Comparison of ENCODE assay signal across 23 cellular contexts in genomic region chr14:94406910-94407309, GRCh38. TPM values are rescaled to one million over a fixed set of nuclear protein-coding genes. Genes with fewer than 3 reads are reported as not detected.
A peak's percentile ranks its signal among the peaks of the same experiment; 100 is the strongest.
DNase-seq lines count a peak whose midpoint lies in the region; ATAC-seq and TF ChIP-seq lines count a peak whose summit lies in the region.
"Had no signal": no experiment of that assay in that cellular context is flagged by ENCODE, and none has a peak within 500 bp of the region (broad histone marks: within the 10 kb centered on the region; RNA-seq: fewer than 3 reads in every experiment).

No MANE protein-coding gene starts in this region.

- no peaks in the 10 kb centered on the region for H3K79me1 ChIP-seq in neuronal stem cell (ENCODE audit: low read depth, low read length)

- peak overlapping the region; percentile 80 for H3K27ac Mint-ChIP-seq in GM23338
- H3K27ac Mint-ChIP-seq: CD4-positive, alpha-beta memory T cell; HFFc6 had no signal

- ATAC-seq in GM23338, result no peak

- no peak overlapping the region for H3K18ac ChIP-seq in neuronal stem cell (ENCODE audit: low read length)

- peaks cover 16% of the 10 kb centered on the region; the same call in 2 of the 3 replicates for H3K4me1 Mint-ChIP-seq in GM23338
- H3K4me1 Mint-ChIP-seq: CD4-positive, alpha-beta memory T cell had no signal

- no peak overlapping the region for H2BK12ac ChIP-seq in neuronal stem cell (ENCODE audit: low read length)

- H3K27ac ChIP-seq in GM23338 (ENCODE audit: low read depth), result no peak overlapping the region
- H3K27ac ChIP-seq in HUES48 (ENCODE audit: low read depth, low read length), result peak overlapping the region; percentile 91
- no peak overlapping the region for H3K27ac ChIP-seq in neuronal stem cell (replicated peaks; ENCODE audit: low read length)

- no peak overlapping the region for H2AFZ ChIP-seq in GM23338
- H2AFZ ChIP-seq in neuronal stem cell (ENCODE audit: low read length), result no peak overlapping the region

- H2BK120ac ChIP-seq in neuronal stem cell (ENCODE audit: low read depth, low read length), result no peak overlapping the region

- H3K23ac ChIP-seq in neuronal stem cell (ENCODE audit: low read depth, low read length, poor library complexity), result no peak overlapping the region

- no peaks in the 10 kb centered on the region for H4K20me1 ChIP-seq in GM23338 (replicated peaks; ENCODE audit: insufficient read depth)

- H3K9ac ChIP-seq in HUES48 (ENCODE audit: low read depth, low read length) (no peak overlapping the region), endocrine pancreas (ENCODE audit: control insufficient read depth, insufficient read depth, low read length) (no peak overlapping the region), neuronal stem cell (ENCODE audit: low read depth, low read length, poor library complexity) (no peak overlapping the region)

- peaks cover 4% of the 10 kb centered on the region for H3K27me3 Mint-ChIP-seq in GM23338 (ENCODE audit: insufficient read depth, low read depth, poor library complexity)

- peaks cover 12% of the 10 kb centered on the region for H3K9me3 Mint-ChIP-seq in GM23338

- H2BK5ac ChIP-seq in neuronal stem cell (ENCODE audit: low read length), result no peak overlapping the region

- no peak overlapping the region for H3K14ac ChIP-seq in neuronal stem cell (ENCODE audit: low read length)

- H2AK5ac ChIP-seq in neuronal stem cell (ENCODE audit: low read depth, low read length), result no peak overlapping the region

- H3K4me2 ChIP-seq in GM23338, result no peak overlapping the region
- no peak overlapping the region for H3K4me2 ChIP-seq in neuronal stem cell (ENCODE audit: insufficient read depth, low read length, poor library complexity, severe bottlenecking)

- peaks cover 13% of the 10 kb centered on the region; the same call in 1 of the 2 replicates for H3K4me1 ChIP-seq in GM23338 (ENCODE audit: insufficient read depth)
- peaks cover 21% of the 10 kb centered on the region for H3K4me1 ChIP-seq in HUES48 (ENCODE audit: control insufficient read depth, insufficient read depth, low read length)
- H3K4me1 ChIP-seq in endocrine pancreas (ENCODE audit: control insufficient read depth, insufficient read depth, low read length), result no peaks in the 10 kb centered on the region
- no peaks in the 10 kb centered on the region for H3K4me1 ChIP-seq in neuronal stem cell (ENCODE audit: control insufficient read depth in 2 of 2, insufficient read depth in 1 of 2, low read depth in 1 of 2, low read length in 2 of 2)

- TF ChIP-seq CTCF in GM23338 (conservative IDR thresholded peaks at IDR 0.05; ENCODE audit: low read depth in 2 of 2), result no peak

- no peak overlapping the region for H4K91ac ChIP-seq in neuronal stem cell (ENCODE audit: low read depth, low read length, poor library complexity)

- no peak overlapping the region for H3K4me3 Mint-ChIP-seq in GM23338
- H3K4me3 Mint-ChIP-seq: CD4-positive, alpha-beta memory T cell; HFFc6 had no signal

- no peak overlapping the region for H3K4me3 ChIP-seq in GM23338
- H3K4me3 ChIP-seq in HUES48 (ENCODE audit: low read depth, low read length), result no peak overlapping the region
- peak overlapping the region; percentile 43 for H3K4me3 ChIP-seq in endocrine pancreas (ENCODE audit: control insufficient read depth, insufficient read depth, low read length)
- no peak overlapping the region for H3K4me3 ChIP-seq in neuronal stem cell (ENCODE audit: low read length in 2 of 2)

- H3K9me2 ChIP-seq in GM23338 (ENCODE audit: insufficient read depth), result no peaks in the 10 kb centered on the region; the same call in 1 of the 2 replicates

- H3K9me3 ChIP-seq in HUES48 (ENCODE audit: control insufficient read depth, insufficient read depth, low read length), result peaks cover 22% of the 10 kb centered on the region
- no peaks in the 10 kb centered on the region for H3K9me3 ChIP-seq in endocrine pancreas (ENCODE audit: control insufficient read depth, low read length)
- H3K9me3 ChIP-seq in neuronal stem cell (replicated peaks in 1 of 2; ENCODE audit: control insufficient read depth in 2 of 2, insufficient read depth in 1 of 2, low read depth in 1 of 2, low read length in 2 of 2), result no peaks in the 10 kb centered on the region

- H3K4ac ChIP-seq in neuronal stem cell (ENCODE audit: low read length), result no peak overlapping the region

- H4K8ac ChIP-seq in neuronal stem cell (ENCODE audit: low read depth, low read length), result no peak overlapping the region

- H3K27me3 ChIP-seq in GM23338 (ENCODE audit: insufficient read depth) (no peaks in the 10 kb centered on the region), HUES48 (ENCODE audit: control insufficient read depth, insufficient read depth, low read length) (no peaks in the 10 kb centered on the region), endocrine pancreas (ENCODE audit: control insufficient read depth, insufficient read depth, low read length) (no peaks in the 10 kb centered on the region), neuronal stem cell (ENCODE audit: control insufficient read depth in 3 of 3, insufficient read depth in 3 of 3, low read depth in 1 of 3, low read length in 3 of 3) (no peaks in the 10 kb centered on the region)

- H3K36me3 ChIP-seq in GM23338 (ENCODE audit: insufficient read depth) (peaks cover 7% of the 10 kb centered on the region; the same call in 1 of the 2 replicates), HUES48 (ENCODE audit: control insufficient read depth, insufficient read depth, low read length) (no peaks in the 10 kb centered on the region), endocrine pancreas (ENCODE audit: control insufficient read depth, insufficient read depth, low read length) (no peaks in the 10 kb centered on the region), neuronal stem cell (replicated peaks in 1 of 2; ENCODE audit: control insufficient read depth in 2 of 2, insufficient read depth in 2 of 2, low read length in 2 of 2) (no peaks in the 10 kb centered on the region)

- H3F3A ChIP-seq in GM23338 (replicated peaks; ENCODE audit: low read depth), result no peaks in the 10 kb centered on the region

- DNase-seq in GM23338 (ENCODE audit: low spot score) (no peak), neuronal stem cell (ENCODE audit: low spot score) (no peak), NCI-H1694 treated with DMSO at 0.1 percent for 48 hours (lab: John Stamatoyannopoulos, UW) (no peak), NCI-H146 treated with DMSO at 0.1 percent for 48 hours (lab: John Stamatoyannopoulos, UW; ENCODE audit: unreplicated experiment) (no peak)
- no peak for DNase-seq in activated CD8-positive, alpha-beta memory T cell treated with anti-CD3 and anti-CD28 coated beads for 24 hours
- DNase-seq: 8988T; C1 segment of cervical spinal cord; Calu3; CD4-positive, alpha-beta memory T cell; COR-L47; DMS53; DMS79 treated with DMSO at 0.1 percent for 48 hours; GF-D8; H7; HCEC 1CT; HFFc6 had no signal

- no peak overlapping the region for H2BK15ac ChIP-seq in neuronal stem cell (ENCODE audit: low read length)

- H3K36me3 Mint-ChIP-seq in GM23338 (ENCODE audit: low read depth), result peaks cover 15% of the 10 kb centered on the region; the same call in 2 of the 3 replicates

- H3K79me2 ChIP-seq in GM23338 (replicated peaks; ENCODE audit: insufficient read depth), result no peaks in the 10 kb centered on the region

TF ChIP-seq in GM23338, 12 proteins besides CTCF, POLR2A, EP300 and RAD21 (continues in another document):
- TF ChIP-seq POLR2AphosphoS5 (IDR thresholded peaks at IDR 0.05; ENCODE audit: low read depth) (no peak), NANOG (IDR thresholded peaks at IDR 0.05; ENCODE audit: borderline replicate concordance) (no peak), CREB1 (CRISPR knock-in tag; IDR thresholded peaks at IDR 0.05; ENCODE audit: low read depth) (no peak), STAT1 (IDR thresholded peaks at IDR 0.05; ENCODE audit: unreplicated experiment) (no peak), ZNF114 (CRISPR knock-in tag; IDR thresholded peaks at IDR 0.05) (no peak)

RNA-seq across cellular contexts. Expression of gene SERPINA1, which starts 18.5 kb away (rescaled TPM):
- total RNA-seq in GM23338 (2014; rRNA removed; shearing (Covaris generic)), result not detected in 2 replicates
- polyA plus RNA-seq in GM23338 (2016; fragmentation: Nextera tagmentation; extraction: Ambion mirVana), result not detected in 2 replicates
- not detected for polyA plus RNA-seq in neuronal stem cell (2013, experiment 1 of 2)
- 0.03 TPM for polyA plus RNA-seq in neuronal stem cell (2013, experiment 2 of 2)
- total RNA-seq: A673, G401, H1, H7 had no signal
- polyA plus RNA-seq: CD4-positive, alpha-beta memory T cell had no signal

RNA-seq across cellular contexts. Expression of gene SERPINA2, which starts 40.4 kb away (rescaled TPM):
- not detected in 2 replicates for total RNA-seq in GM23338 (2014; rRNA removed; shearing (Covaris generic))
- not detected in 2 replicates for polyA plus RNA-seq in GM23338 (2016; fragmentation: Nextera tagmentation; extraction: Ambion mirVana)
- not detected for polyA plus RNA-seq in neuronal stem cell (2013, experiment 1 of 2)
- not detected for polyA plus RNA-seq in neuronal stem cell (2013, experiment 2 of 2)
- total RNA-seq: A673; Calu3; CD4-positive, alpha-beta memory T cell; Daoy; G401; H1; H7; HFFc6 had no signal
- polyA plus RNA-seq: BJ; CD4-positive, alpha-beta memory T cell; H1 had no signal

RNA-seq across cellular contexts. Expression of gene SERPINA11, which starts 45.7 kb away (rescaled TPM):
- 0.14 TPM in 1 of 2 replicates, not detected in the other for total RNA-seq in GM23338 (2014; rRNA removed; shearing (Covaris generic))
- polyA plus RNA-seq in GM23338 (2016; fragmentation: Nextera tagmentation; extraction: Ambion mirVana), result 0.13 TPM in 1 of 2 replicates, not detected in the other
- polyA plus RNA-seq in neuronal stem cell (2013, experiment 1 of 2), result not detected
- not detected for polyA plus RNA-seq in neuronal stem cell (2013, experiment 2 of 2)
- total RNA-seq: A673; Calu3; CD4-positive, alpha-beta memory T cell; Daoy; G401; HFFc6 had no signal
- polyA plus RNA-seq: BJ; CD4-positive, alpha-beta memory T cell had no signal
